Comparison of ENCODE assay signal across 1 cellular context in the genomic region with DNA sequence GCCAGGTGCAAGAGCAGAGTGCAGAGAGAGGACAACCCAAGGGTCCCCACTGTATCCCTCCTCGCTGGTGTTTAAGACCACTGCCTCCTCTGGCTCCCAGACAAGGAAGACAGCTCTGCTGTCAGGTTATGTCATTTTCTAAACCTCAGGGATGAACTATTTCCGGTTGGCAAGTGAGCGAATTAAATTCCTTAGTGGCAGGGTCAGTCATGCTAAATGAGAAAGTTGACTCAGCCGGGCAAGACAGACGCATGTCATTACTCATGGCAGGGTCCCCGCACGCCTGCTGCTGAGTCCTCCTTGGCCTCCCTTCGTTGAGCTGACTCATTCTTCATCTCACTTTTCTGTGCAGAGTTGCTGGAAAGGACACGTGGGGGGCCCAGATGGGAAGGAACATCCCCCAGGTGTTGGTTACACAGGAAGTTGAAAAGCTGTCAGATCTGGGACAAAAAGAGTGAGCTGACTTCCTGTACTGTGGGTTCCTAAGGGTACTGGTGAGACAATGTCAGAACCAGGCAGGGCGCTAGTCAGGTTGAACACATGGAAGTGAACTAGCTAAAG.
TF ChIP-seq lines count a peak whose summit lies in the region.

No MANE protein-coding gene starts in this region.

TF ChIP-seq in K562, 482 proteins besides CTCF, POLR2A, EP300 and RAD21 (continued from another document and continues in another):
- TF ChIP-seq ARHGAP35 (IDR thresholded peaks at IDR 0.05; ENCODE audit: partially characterized antibody) (no peak), ZNF175 (CRISPR knock-in tag; IDR thresholded peaks at IDR 0.05; ENCODE audit: low read depth) (peak; percentile 85), MAFG (tag; conservative IDR thresholded peaks at IDR 0.05) (peak; percentile 81), CBFA2T2 (conservative IDR thresholded peaks at IDR 0.05) (peak; percentile 68), CTBP1 (IDR thresholded peaks at IDR 0.05; ENCODE audit: borderline replicate concordance) (peak; percentile 29; the same call in 1 of the 2 replicates), ZNF668 (CRISPR knock-in tag; IDR thresholded peaks at IDR 0.05) (no peak), ZNF184 (CRISPR knock-in tag; IDR thresholded peaks at IDR 0.05) (no peak), ZFPM2 (CRISPR knock-in tag; IDR thresholded peaks at IDR 0.05) (no peak), JUND (IDR thresholded peaks at IDR 0.05; ENCODE audit: borderline replicate concordance, low read depth, low read length) (peak; percentile 81), JUND (tag; IDR thresholded peaks at IDR 0.05; ENCODE audit: borderline replicate concordance, low read depth, low read length) (peak; percentile 79; the same call in 2 of the 3 replicates), LEF1 (IDR thresholded peaks at IDR 0.05) (no peak), ILF3 (IDR thresholded peaks at IDR 0.05; ENCODE audit: borderline replicate concordance) (no peak), FOXP1 (CRISPR knock-in tag; IDR thresholded peaks at IDR 0.05) (no peak; the same call in 1 of the 2 replicates), NELFE (IDR thresholded peaks at IDR 0.05; ENCODE audit: insufficient read depth, insufficient read length) (no peak), NCOA6 (IDR thresholded peaks at IDR 0.05) (no peak), TAF9B (IDR thresholded peaks at IDR 0.05; ENCODE audit: partially characterized antibody) (peak; percentile 71), NCOA2 (IDR thresholded peaks at IDR 0.05; ENCODE audit: partially characterized antibody in 2 of 2) (no peak), RNF2 (IDR thresholded peaks at IDR 0.05) (no peak), BCL6 (CRISPR knock-in tag; IDR thresholded peaks at IDR 0.05) (no peak), SRSF3 (IDR thresholded peaks at IDR 0.05; ENCODE audit: insufficient read depth, low read length) (no peak), EP400 (IDR thresholded peaks at IDR 0.05) (peak; percentile 58), ZFX (CRISPR knock-in tag; IDR thresholded peaks at IDR 0.05) (no peak), ZNF764 (CRISPR knock-in tag; IDR thresholded peaks at IDR 0.05; ENCODE audit: low read depth) (no peak), MTF1 (CRISPR knock-in tag; IDR thresholded peaks at IDR 0.05; ENCODE audit: borderline replicate concordance) (no peak), ZNF436 (CRISPR knock-in tag; IDR thresholded peaks at IDR 0.05) (no peak), RBM14 (IDR thresholded peaks at IDR 0.05; ENCODE audit: borderline replicate concordance, insufficient read depth, low read depth, low read length) (no peak), TEAD4 (IDR thresholded peaks at IDR 0.05; ENCODE audit: low read length) (peak; percentile 21; the same call in 1 of the 2 replicates), TEAD4 (CRISPR knock-in tag; IDR thresholded peaks at IDR 0.05; ENCODE audit: borderline replicate concordance) (no peak), ZNF239 (CRISPR knock-in tag; IDR thresholded peaks at IDR 0.05) (no peak), TRIM28 (IDR thresholded peaks at IDR 0.05) (no peak), RBBP5 (IDR thresholded peaks at IDR 0.05; ENCODE audit: borderline replicate concordance, insufficient read depth, low read length, poor library complexity, severe bottlenecking) (peak; percentile 41), ZNF224 (CRISPR knock-in tag; IDR thresholded peaks at IDR 0.05) (no peak), CBX3 (IDR thresholded peaks at IDR 0.05; ENCODE audit: borderline replicate concordance in 1 of 2, low read length in 2 of 2) (peak in 1 of 2 experiments; percentile 67; a peak in 1 of 3 replicates), SP1 (CRISPR knock-in tag; IDR thresholded peaks at IDR 0.05) (no peak)
- TF ChIP-seq, protein P1, sequence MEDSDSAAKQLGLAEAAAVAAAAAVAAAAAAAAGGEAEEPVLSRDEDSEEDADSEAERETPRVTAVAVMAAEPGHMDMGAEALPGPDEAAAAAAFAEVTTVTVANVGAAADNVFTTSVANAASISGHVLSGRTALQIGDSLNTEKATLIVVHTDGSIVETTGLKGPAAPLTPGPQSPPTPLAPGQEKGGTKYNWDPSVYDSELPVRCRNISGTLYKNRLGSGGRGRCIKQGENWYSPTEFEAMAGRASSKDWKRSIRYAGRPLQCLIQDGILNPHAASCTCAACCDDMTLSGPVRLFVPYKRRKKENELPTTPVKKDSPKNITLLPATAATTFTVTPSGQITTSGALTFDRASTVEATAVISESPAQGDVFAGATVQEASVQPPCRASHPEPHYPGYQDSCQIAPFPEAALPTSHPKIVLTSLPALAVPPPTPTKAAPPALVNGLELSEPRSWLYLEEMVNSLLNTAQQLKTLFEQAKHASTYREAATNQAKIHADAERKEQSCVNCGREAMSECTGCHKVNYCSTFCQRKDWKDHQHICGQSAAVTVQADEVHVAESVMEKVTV (CRISPR knock-in tag; IDR thresholded peaks at IDR 0.05): no peak
- TF ChIP-seq, protein P2, sequence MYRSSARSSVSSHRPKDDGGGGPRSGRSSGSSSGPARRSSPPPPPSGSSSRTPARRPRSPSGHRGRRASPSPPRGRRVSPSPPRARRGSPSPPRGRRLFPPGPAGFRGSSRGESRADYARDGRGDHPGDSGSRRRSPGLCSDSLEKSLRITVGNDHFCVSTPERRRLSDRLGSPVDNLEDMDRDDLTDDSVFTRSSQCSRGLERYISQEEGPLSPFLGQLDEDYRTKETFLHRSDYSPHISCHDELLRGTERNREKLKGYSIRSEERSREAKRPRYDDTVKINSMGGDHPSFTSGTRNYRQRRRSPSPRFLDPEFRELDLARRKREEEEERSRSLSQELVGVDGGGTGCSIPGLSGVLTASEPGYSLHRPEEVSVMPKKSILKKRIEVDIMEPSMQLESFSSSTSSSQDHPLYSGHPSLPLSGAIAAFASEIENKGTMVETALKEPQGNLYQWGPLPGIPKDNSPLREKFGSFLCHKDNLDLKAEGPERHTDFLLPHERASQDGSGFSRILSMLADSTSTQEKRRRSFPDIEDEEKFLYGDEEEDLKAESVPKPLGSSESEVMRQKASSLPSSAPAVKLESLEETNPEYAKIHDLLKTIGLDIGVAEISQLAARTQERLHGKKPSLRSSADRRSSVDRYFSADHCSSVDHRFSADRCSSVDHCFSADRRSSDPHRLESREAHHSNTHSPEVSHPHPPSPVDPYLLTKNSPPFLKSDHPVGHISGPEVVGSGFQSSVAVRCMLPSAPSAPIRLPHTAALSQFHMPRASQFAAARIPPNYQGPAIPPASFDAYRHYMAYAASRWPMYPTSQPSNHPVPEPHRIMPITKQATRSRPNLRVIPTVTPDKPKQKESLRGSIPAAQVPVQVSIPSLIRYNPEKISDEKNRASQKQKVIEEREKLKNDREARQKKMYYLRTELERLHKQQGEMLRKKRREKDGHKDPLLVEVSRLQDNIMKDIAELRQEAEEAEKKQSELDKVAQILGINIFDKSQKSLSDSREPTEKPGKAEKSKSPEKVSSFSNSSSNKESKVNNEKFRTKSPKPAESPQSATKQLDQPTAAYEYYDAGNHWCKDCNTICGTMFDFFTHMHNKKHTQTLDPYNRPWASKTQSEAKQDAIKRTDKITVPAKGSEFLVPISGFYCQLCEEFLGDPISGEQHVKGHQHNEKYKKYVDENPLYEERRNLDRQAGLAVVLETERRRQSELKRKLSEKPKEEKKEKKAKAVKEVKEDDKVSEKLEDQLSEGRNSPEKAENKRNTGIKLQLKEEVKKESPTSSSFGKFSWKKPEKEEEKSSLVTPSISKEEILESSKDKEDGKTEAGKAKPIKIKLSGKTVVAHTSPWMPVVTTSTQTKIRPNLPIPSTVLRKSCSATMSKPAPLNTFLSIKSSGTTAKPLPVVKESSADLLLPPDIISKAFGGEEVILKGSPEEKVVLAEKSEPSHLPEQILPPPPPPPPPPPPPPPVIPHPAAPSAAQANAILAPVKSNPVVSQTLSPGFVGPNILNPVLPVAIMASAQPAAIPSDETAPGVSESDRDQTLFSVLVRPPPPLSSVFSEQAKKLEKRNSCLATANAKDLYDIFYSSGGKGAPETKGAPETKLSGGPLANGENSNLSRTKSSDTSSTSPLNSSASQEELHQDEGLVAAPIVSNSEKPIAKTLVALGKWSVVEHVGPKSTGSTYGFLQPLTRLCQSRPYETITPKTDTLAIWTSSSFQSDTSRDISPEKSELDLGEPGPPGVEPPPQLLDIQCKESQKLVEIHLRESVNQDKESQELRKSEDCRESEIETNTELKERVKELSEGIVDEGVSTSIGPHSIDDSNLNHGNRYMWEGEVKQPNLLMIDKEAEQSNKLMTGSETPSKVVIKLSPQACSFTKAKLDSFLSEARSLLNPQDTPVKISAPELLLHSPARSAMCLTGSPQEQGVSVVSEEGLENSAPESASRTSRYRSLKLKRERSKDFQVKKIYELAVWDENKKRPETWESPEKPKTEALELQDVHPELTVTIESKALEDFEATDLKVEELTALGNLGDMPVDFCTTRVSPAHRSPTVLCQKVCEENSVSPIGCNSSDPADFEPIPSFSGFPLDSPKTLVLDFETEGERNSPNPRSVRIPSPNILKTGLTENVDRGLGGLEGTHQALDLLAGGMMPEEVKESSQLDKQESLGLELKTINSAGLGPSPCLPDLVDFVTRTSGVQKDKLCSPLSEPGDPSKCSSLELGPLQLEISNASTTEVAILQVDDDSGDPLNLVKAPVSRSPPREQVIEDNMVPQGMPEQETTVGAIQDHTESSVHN (IDR thresholded peaks at IDR 0.05; ENCODE audit: borderline replicate concordance in 1 of 2, low read depth in 1 of 2): peak in 1 of 2 experiments; percentile 74; a peak in 2 of 4 replicates
- TF ChIP-seq, protein P3, sequence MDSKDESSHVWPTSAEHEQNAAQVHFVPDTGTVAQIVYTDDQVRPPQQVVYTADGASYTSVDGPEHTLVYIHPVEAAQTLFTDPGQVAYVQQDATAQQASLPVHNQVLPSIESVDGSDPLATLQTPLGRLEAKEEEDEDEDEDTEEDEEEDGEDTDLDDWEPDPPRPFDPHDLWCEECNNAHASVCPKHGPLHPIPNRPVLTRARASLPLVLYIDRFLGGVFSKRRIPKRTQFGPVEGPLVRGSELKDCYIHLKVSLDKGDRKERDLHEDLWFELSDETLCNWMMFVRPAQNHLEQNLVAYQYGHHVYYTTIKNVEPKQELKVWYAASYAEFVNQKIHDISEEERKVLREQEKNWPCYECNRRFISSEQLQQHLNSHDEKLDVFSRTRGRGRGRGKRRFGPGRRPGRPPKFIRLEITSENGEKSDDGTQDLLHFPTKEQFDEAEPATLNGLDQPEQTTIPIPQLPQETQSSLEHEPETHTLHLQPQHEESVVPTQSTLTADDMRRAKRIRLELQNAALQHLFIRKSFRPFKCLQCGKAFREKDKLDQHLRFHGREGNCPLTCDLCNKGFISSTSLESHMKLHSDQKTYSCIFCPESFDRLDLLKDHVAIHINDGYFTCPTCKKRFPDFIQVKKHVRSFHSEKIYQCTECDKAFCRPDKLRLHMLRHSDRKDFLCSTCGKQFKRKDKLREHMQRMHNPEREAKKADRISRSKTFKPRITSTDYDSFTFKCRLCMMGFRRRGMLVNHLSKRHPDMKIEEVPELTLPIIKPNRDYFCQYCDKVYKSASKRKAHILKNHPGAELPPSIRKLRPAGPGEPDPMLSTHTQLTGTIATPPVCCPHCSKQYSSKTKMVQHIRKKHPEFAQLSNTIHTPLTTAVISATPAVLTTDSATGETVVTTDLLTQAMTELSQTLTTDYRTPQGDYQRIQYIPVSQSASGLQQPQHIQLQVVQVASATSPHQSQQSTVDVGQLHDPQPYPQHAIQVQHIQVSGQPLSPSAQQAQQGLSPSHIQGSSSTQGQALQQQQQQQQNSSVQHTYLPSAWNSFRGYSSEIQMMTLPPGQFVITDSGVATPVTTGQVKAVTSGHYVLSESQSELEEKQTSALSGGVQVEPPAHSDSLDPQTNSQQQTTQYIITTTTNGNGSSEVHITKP (IDR thresholded peaks at IDR 0.05; ENCODE audit: partially characterized antibody): no peak
- TF ChIP-seq, protein P4, sequence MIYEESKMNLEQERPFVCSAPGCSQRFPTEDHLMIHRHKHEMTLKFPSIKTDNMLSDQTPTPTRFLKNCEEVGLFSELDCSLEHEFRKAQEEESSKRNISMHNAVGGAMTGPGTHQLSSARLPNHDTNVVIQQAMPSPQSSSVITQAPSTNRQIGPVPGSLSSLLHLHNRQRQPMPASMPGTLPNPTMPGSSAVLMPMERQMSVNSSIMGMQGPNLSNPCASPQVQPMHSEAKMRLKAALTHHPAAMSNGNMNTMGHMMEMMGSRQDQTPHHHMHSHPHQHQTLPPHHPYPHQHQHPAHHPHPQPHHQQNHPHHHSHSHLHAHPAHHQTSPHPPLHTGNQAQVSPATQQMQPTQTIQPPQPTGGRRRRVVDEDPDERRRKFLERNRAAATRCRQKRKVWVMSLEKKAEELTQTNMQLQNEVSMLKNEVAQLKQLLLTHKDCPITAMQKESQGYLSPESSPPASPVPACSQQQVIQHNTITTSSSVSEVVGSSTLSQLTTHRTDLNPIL (CRISPR knock-in tag; IDR thresholded peaks at IDR 0.05): no peak
- TF ChIP-seq, protein P5, sequence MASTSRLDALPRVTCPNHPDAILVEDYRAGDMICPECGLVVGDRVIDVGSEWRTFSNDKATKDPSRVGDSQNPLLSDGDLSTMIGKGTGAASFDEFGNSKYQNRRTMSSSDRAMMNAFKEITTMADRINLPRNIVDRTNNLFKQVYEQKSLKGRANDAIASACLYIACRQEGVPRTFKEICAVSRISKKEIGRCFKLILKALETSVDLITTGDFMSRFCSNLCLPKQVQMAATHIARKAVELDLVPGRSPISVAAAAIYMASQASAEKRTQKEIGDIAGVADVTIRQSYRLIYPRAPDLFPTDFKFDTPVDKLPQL (IDR thresholded peaks at IDR 0.05; ENCODE audit: extremely low read depth, insufficient read length): no peak
- TF ChIP-seq, protein P6, sequence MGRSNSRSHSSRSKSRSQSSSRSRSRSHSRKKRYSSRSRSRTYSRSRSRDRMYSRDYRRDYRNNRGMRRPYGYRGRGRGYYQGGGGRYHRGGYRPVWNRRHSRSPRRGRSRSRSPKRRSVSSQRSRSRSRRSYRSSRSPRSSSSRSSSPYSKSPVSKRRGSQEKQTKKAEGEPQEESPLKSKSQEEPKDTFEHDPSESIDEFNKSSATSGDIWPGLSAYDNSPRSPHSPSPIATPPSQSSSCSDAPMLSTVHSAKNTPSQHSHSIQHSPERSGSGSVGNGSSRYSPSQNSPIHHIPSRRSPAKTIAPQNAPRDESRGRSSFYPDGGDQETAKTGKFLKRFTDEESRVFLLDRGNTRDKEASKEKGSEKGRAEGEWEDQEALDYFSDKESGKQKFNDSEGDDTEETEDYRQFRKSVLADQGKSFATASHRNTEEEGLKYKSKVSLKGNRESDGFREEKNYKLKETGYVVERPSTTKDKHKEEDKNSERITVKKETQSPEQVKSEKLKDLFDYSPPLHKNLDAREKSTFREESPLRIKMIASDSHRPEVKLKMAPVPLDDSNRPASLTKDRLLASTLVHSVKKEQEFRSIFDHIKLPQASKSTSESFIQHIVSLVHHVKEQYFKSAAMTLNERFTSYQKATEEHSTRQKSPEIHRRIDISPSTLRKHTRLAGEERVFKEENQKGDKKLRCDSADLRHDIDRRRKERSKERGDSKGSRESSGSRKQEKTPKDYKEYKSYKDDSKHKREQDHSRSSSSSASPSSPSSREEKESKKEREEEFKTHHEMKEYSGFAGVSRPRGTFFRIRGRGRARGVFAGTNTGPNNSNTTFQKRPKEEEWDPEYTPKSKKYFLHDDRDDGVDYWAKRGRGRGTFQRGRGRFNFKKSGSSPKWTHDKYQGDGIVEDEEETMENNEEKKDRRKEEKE (IDR thresholded peaks at IDR 0.05; ENCODE audit: borderline replicate concordance in 1 of 2, control insufficient read depth in 1 of 2, low read depth in 2 of 2, low read length in 1 of 2): no peak
- TF ChIP-seq, protein P7, sequence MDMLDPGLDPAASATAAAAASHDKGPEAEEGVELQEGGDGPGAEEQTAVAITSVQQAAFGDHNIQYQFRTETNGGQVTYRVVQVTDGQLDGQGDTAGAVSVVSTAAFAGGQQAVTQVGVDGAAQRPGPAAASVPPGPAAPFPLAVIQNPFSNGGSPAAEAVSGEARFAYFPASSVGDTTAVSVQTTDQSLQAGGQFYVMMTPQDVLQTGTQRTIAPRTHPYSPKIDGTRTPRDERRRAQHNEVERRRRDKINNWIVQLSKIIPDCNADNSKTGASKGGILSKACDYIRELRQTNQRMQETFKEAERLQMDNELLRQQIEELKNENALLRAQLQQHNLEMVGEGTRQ (CRISPR knock-in tag; IDR thresholded peaks at IDR 0.05): peak; percentile 64
